8 cellular contexts compared by ENCODE assay signal in the genomic region with DNA sequence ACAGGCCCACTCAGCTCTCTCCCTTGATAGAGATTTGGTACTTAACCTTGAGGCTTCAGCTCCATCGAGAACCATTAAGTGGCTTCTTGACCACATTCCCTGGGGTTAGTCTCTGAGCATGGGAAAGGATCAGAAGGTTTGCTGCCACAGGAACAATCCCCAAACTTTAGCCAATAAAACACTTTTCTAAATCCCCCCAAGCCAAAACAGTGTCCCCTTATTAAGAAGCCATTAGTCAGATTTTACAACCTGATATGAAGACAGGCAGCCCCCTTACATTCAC. TPM values are rescaled to one million over a fixed set of nuclear protein-coding genes. Genes with fewer than 3 reads are reported as not detected.
DNase-seq lines count a peak whose midpoint lies in the region; ATAC-seq and TF ChIP-seq lines count a peak whose summit lies in the region.

No MANE protein-coding gene starts in this region.

- H3K36me3 Mint-ChIP-seq in CD4-positive, alpha-beta memory T cell, result no peaks in the 10 kb centered on the region
- no peaks in the 10 kb centered on the region for H3K36me3 Mint-ChIP-seq in glutamatergic neuron (ENCODE audit: unreplicated experiment)

- intact Hi-C loops in CD4-positive, alpha-beta memory T cell (cut with micrococcal nuclease), result no loop called here
- intact Hi-C loops in sigmoid colon (cut with DNase I), result loop anchor here (10.0 kb wide), 1 partner anchor 275 kb away; no protein-coding TSS in a partner anchor

- peaks cover 0 to 5% (median 2%) of the 10 kb centered on the region in 8 donors for H3K9me3 Mint-ChIP-seq in CD4-positive, alpha-beta memory T cell
- no peaks in the 10 kb centered on the region for H3K9me3 Mint-ChIP-seq in glutamatergic neuron (ENCODE audit: unreplicated experiment)

- TF ChIP-seq CTCF in OCI-LY3 (IDR thresholded peaks at IDR 0.05; ENCODE audit: low read depth, low read length), result no peak
- TF ChIP-seq CTCF in foreskin fibroblast (IDR thresholded peaks at IDR 0.05; ENCODE audit: low read depth, low read length), result no peak
- no peak for TF ChIP-seq CTCF in sigmoid colon (IDR thresholded peaks at IDR 0.05)
- TF ChIP-seq CTCF in glutamatergic neuron (IDR thresholded peaks at IDR 0.05; ENCODE audit: partially characterized antibody, unreplicated experiment), result no peak

- H3K4me1 ChIP-seq in CD4-positive, alpha-beta memory T cell (ENCODE audit: insufficient read depth, low read length), result no peaks in the 10 kb centered on the region
- peaks cover 16% of the 10 kb centered on the region for H3K4me1 ChIP-seq in OCI-LY3 (ENCODE audit: low read length)
- H3K4me1 ChIP-seq in sigmoid colon, result peaks cover 0 to 36% (median 19%) of the 10 kb centered on the region in 4 donors

- no peak overlapping the region for H3K9ac ChIP-seq in OCI-LY3 (ENCODE audit: low read length)

- DNase-seq in CD4-positive, alpha-beta memory T cell, result peak in 1 of 5 donors; percentile 2
- DNase-seq in foreskin fibroblast (no peak), sigmoid colon (no peak), GM03348 (ENCODE audit: low spot score) (no peak), glutamatergic neuron (no peak)
- DNase-seq in stimulated activated CD4-positive, alpha-beta T cell treated with anti-CD3 and anti-CD28 coated beads, Interleukin-1b, Interleukin-23, amount 100 ng/mL, for 48 hours, result no peak

- WGBS in sigmoid colon, 2 donors, result 61 to 62% methylated on average over 1 of the region's 1 CpG

- H3K27ac ChIP-seq in CD4-positive, alpha-beta memory T cell (ENCODE audit: low read depth, low read length), result no peak overlapping the region
- no peak overlapping the region for H3K27ac ChIP-seq in OCI-LY3 (ENCODE audit: low read length)
- peak overlapping the region; percentile 67 to 78 (median 72) for H3K27ac ChIP-seq in sigmoid colon

- H3K27me3 Mint-ChIP-seq in CD4-positive, alpha-beta memory T cell, result no peaks in the 10 kb centered on the region
- no peaks in the 10 kb centered on the region for H3K27me3 Mint-ChIP-seq in glutamatergic neuron (ENCODE audit: unreplicated experiment)

- peak overlapping the region in 2 of 7 donors; percentile 2 to 33 for H3K27ac Mint-ChIP-seq in CD4-positive, alpha-beta memory T cell
- H3K27ac Mint-ChIP-seq in glutamatergic neuron (ENCODE audit: unreplicated experiment), result no peak overlapping the region

- no peaks in the 10 kb centered on the region for H3K79me2 ChIP-seq in OCI-LY3 (ENCODE audit: low read length)

- H4K20me1 ChIP-seq in OCI-LY3 (ENCODE audit: insufficient read depth, low read length), result no peaks in the 10 kb centered on the region

- peak overlapping the region; percentile 45 for H3K4me2 ChIP-seq in OCI-LY3 (ENCODE audit: low read length)

- no peak for ATAC-seq in GM18519 (IDR thresholded peaks at IDR 0.05; ENCODE audit: low FRiP score, unreplicated experiment)

- peak overlapping the region; percentile 31 for H2AFZ ChIP-seq in OCI-LY3 (ENCODE audit: low read depth, low read length)

- H3K4me1 Mint-ChIP-seq in CD4-positive, alpha-beta memory T cell, result peaks cover 0 to 14% (median 11%) of the 10 kb centered on the region in 4 donors
- H3K4me1 Mint-ChIP-seq in glutamatergic neuron (ENCODE audit: low read depth, unreplicated experiment), result no peaks in the 10 kb centered on the region

- H3K27me3 ChIP-seq in CD4-positive, alpha-beta memory T cell (ENCODE audit: insufficient read depth, low read length), result no peaks in the 10 kb centered on the region
- no peaks in the 10 kb centered on the region for H3K27me3 ChIP-seq in OCI-LY3 (ENCODE audit: low read depth, low read length)
- no peaks in the 10 kb centered on the region for H3K27me3 ChIP-seq in sigmoid colon

- H3K4me3 Mint-ChIP-seq in CD4-positive, alpha-beta memory T cell, result peak overlapping the region; percentile 64 to 82 (median 72)
- no peak overlapping the region for H3K4me3 Mint-ChIP-seq in glutamatergic neuron (ENCODE audit: unreplicated experiment)

- TF ChIP-seq POLR2A in sigmoid colon (IDR thresholded peaks at IDR 0.05), result no peak

- CTCF ChIA-PET in CD4-positive, alpha-beta memory T cell (lab: Charles Lee; ENCODE audit: partially characterized antibody), result no interaction called here

- peak overlapping the region in 1 of 2 donors; percentile 11 for H3K4me3 ChIP-seq in CD4-positive, alpha-beta memory T cell (ENCODE audit: low read length in 2 of 2)
- peak overlapping the region; percentile 35 for H3K4me3 ChIP-seq in OCI-LY3 (ENCODE audit: low read length)
- peak overlapping the region; percentile 26 to 40 for H3K4me3 ChIP-seq in foreskin fibroblast (ENCODE audit: low read depth in 1 of 2, low read length in 2 of 2)
- peak overlapping the region; percentile 37 to 52 (median 42) for H3K4me3 ChIP-seq in sigmoid colon

- POLR2A ChIA-PET in CD4-positive, alpha-beta memory T cell (lab: Charles Lee; ENCODE audit: partially characterized antibody), result no interaction called here

- no peaks in the 10 kb centered on the region for H3K36me3 ChIP-seq in CD4-positive, alpha-beta memory T cell (ENCODE audit: insufficient read depth, low read length)
- H3K36me3 ChIP-seq in OCI-LY3 (replicated peaks; ENCODE audit: low read depth, low read length), result no peaks in the 10 kb centered on the region
- H3K36me3 ChIP-seq in sigmoid colon, result no peaks in the 10 kb centered on the region

- H3K9me3 ChIP-seq in CD4-positive, alpha-beta memory T cell (ENCODE audit: control insufficient read depth in 1 of 2, low read length in 2 of 2), result no peaks in the 10 kb centered on the region
- H3K9me3 ChIP-seq in OCI-LY3 (ENCODE audit: insufficient read depth, low read length), result no peaks in the 10 kb centered on the region
- no peaks in the 10 kb centered on the region for H3K9me3 ChIP-seq in sigmoid colon

- TF ChIP-seq EP300 in sigmoid colon (IDR thresholded peaks at IDR 0.05), result no peak

RNA-seq across cellular contexts. Expression of a gene that starts 37.7 kb away (rescaled TPM):
- under 1 TPM; 0.36 to 0.79 TPM for total RNA-seq in CD4-positive, alpha-beta memory T cell
- polyA plus RNA-seq in CD4-positive, alpha-beta memory T cell, result not detected
- total RNA-seq in sigmoid colon (100 to 1,000 TPM; 229 to 337 (median 302) TPM), glutamatergic neuron (ENCODE audit: unreplicated experiment) (1.9 TPM)
- polyA plus RNA-seq in sigmoid colon, result 1 to 10 TPM in 1 of 3 donors, under 1 TPM in 2; 0.60 to 3.7 (median 0.69) TPM

Comparison
In these comparisons a context has a peak if more than half of its experiments do, and no peak if none do; other contexts are left out.
1. H3K27ac ChIP-seq: peak in sigmoid colon (4 of 4); none in CD4-positive, alpha-beta memory T cell (single experiment) and OCI-LY3 (single experiment).
2. RNA of a gene that starts 37.7 kb away (total RNA-seq): 229 to 337 TPM in sigmoid colon; 1.9 TPM in glutamatergic neuron (single experiment) and 0.36 to 0.79 TPM in CD4-positive, alpha-beta memory T cell; every median in the first group is over 10 times any median in the second.